36 cellular contexts compared by ENCODE assay signal in genomic region chr19:56689198-56689597, GRCh38. TPM values are rescaled to one million over a fixed set of nuclear protein-coding genes. Genes with fewer than 3 reads are reported as not detected.
DNase-seq lines count a peak whose midpoint lies in the region; ATAC-seq, FAIRE-seq and TF ChIP-seq lines count a peak whose summit lies in the region.
"Had no signal": no experiment of that assay in that cellular context is flagged by ENCODE, and none has a peak within 500 bp of the region (broad histone marks: within the 10 kb centered on the region; RNA-seq: fewer than 3 reads in every experiment).

No MANE protein-coding gene starts in this region.

- no peaks in the 10 kb centered on the region for H3K79me2 ChIP-seq in HCT116 (ENCODE audit: insufficient read depth, low read length)
- H3K79me2 ChIP-seq in PC-3 (ENCODE audit: low read length): no peaks in the 10 kb centered on the region

- H3K27ac ChIP-seq in HCT116 (ENCODE audit: low read depth, low read length) (no peak overlapping the region), PC-3 (ENCODE audit: low read length) (no peak overlapping the region)
- H3K27ac ChIP-seq: BLaER1, breast epithelium, SJCRH30, stomach, thyroid gland, uterus had no signal

- no peaks in the 10 kb centered on the region for H4K20me1 ChIP-seq in HCT116 (ENCODE audit: insufficient read depth)
- no peaks in the 10 kb centered on the region for H4K20me1 ChIP-seq in PC-3 (ENCODE audit: low read length)
- H4K20me1 ChIP-seq: BLaER1 had no signal

- TF ChIP-seq CTCF in HCT116 (IDR thresholded peaks at IDR 0.05 in 2 of 3, conservative IDR thresholded peaks at IDR 0.05 in 1 of 3; ENCODE audit: borderline replicate concordance in 1 of 3, insufficient read depth in 1 of 3, low read depth in 2 of 3, low read length in 2 of 3): no peak
- TF ChIP-seq CTCF in PC-3 (conservative IDR thresholded peaks at IDR 0.05; ENCODE audit: low read depth, low read length): peak; percentile 49

- ATAC-seq in HCT116: no peak
- no peak for ATAC-seq in PC-3
- ATAC-seq in GM18868 (IDR thresholded peaks at IDR 0.05; ENCODE audit: unreplicated experiment): no peak
- ATAC-seq in GM21723 (IDR thresholded peaks at IDR 0.05; ENCODE audit: unreplicated experiment): no peak
- ATAC-seq: activated naive CD4-positive, alpha-beta T cell treated with anti-CD3 and anti-CD28 coated beads, Interleukin-2, amount 50 U/mL, for 72 hours; sciatic nerve; WTC11 had no signal

- H3K9me2 ChIP-seq in HCT116 (ENCODE audit: insufficient read depth): no peaks in the 10 kb centered on the region
- H3K9me2 ChIP-seq in PC-3 (replicated peaks; ENCODE audit: low read length): no peaks in the 10 kb centered on the region

- no peaks in the 10 kb centered on the region for H3F3A ChIP-seq in PC-3 (ENCODE audit: low read length, unreplicated experiment)

- no peaks in the 10 kb centered on the region for H3K4me1 ChIP-seq in HCT116 (ENCODE audit: control insufficient read depth in 1 of 2, insufficient read depth in 2 of 2, low read length in 2 of 2)
- H3K4me1 ChIP-seq in PC-3 (ENCODE audit: insufficient read depth, low read length): no peaks in the 10 kb centered on the region
- H3K4me1 ChIP-seq: BLaER1, breast epithelium, stomach, thyroid gland, uterus had no signal

- peak; percentile 73 for FAIRE-seq in A204.1 (lab: Jason Lieb, UNC)

- CTCF ChIA-PET in HCT116 (lab: Charles Lee) (no interaction called here), PC-3 (lab: Charles Lee) (no interaction called here)

- intact Hi-C loops in HCT116 (cut with micrococcal nuclease): no loop called here
- intact Hi-C loops in PC-3 (cut with micrococcal nuclease): no loop called here

- H3K4me2 ChIP-seq in HCT116 (ENCODE audit: low read length): no peak overlapping the region
- no peak overlapping the region for H3K4me2 ChIP-seq in PC-3 (ENCODE audit: low read length)
- H3K4me2 ChIP-seq: BLaER1 had no signal

- H3K4me3 ChIP-seq in HCT116 (replicated peaks in 1 of 2; ENCODE audit: low read depth in 1 of 2, low read length in 2 of 2): no peak overlapping the region
- H3K4me3 ChIP-seq in PC-3 (ENCODE audit: low read length): no peak overlapping the region
- H3K4me3 ChIP-seq: BLaER1, breast epithelium, MG63, SJCRH30, stomach, thyroid gland, uterus had no signal

- H3K9me3 ChIP-seq in HCT116 (ENCODE audit: control insufficient read depth in 1 of 2, insufficient read depth in 1 of 2, low read depth in 1 of 2, low read length in 2 of 2) (peaks cover 6 to 20% of the 10 kb centered on the region in 2 experiments; a peak in 2 of 4 replicates), PC-3 (ENCODE audit: low read length) (peaks cover 36% of the 10 kb centered on the region)
- H3K9me3 ChIP-seq: BLaER1, breast epithelium, MG63, SJCRH30, thyroid gland, uterus had no signal

- no TSS peak for BruUV-seq in HCT116 (replicated peaks; lab: Mats Ljungman, UMichigan)
- no TSS peak for BruUV-seq in PC-3 (replicated peaks; lab: Mats Ljungman, UMichigan)

- H3K9ac ChIP-seq in HCT116 (ENCODE audit: low read length): no peak overlapping the region
- no peak overlapping the region for H3K9ac ChIP-seq in PC-3 (ENCODE audit: low read length)
- H3K9ac ChIP-seq: BLaER1 had no signal

- TF ChIP-seq RAD21 in HCT116 (IDR thresholded peaks at IDR 0.05; ENCODE audit: low read depth): peak; percentile 21; the same call in 1 of the 2 replicates

- H2AFZ ChIP-seq in HCT116 (ENCODE audit: low read depth, low read length, poor library complexity, severe bottlenecking) (no peak overlapping the region), PC-3 (ENCODE audit: low read length) (no peak overlapping the region)

- POLR2A ChIA-PET in HCT116 (lab: Charles Lee): no interaction called here
- POLR2A ChIA-PET in PC-3 (lab: Charles Lee; ENCODE audit: unreplicated experiment): no interaction called here

- TF ChIP-seq POLR2A in HCT116 (IDR thresholded peaks at IDR 0.05; ENCODE audit: borderline replicate concordance, extremely low read depth, insufficient read depth, insufficient read length): no peak

- no peaks in the 10 kb centered on the region for H3K27me3 ChIP-seq in HCT116 (ENCODE audit: insufficient read depth, low read length)
- no peaks in the 10 kb centered on the region for H3K27me3 ChIP-seq in PC-3 (ENCODE audit: low read length)
- H3K27me3 ChIP-seq: BLaER1, breast epithelium, MG63, SJCRH30, stomach, thyroid gland, uterus had no signal

- RAD21 ChIA-PET in HCT116 (lab: Charles Lee; ENCODE audit: low non-redundant PET in 1 of 2, low total read pairs in 2 of 2, uncharacterized antibody in 2 of 2, unreplicated experiment in 2 of 2): no interaction called here

- no peaks in the 10 kb centered on the region for H3K36me3 ChIP-seq in HCT116 (ENCODE audit: control insufficient read depth in 1 of 2, insufficient read depth in 2 of 2, low read length in 2 of 2)
- H3K36me3 ChIP-seq in PC-3 (ENCODE audit: low read depth, low read length): no peaks in the 10 kb centered on the region
- H3K36me3 ChIP-seq: BLaER1, breast epithelium, MG63, SJCRH30, thyroid gland, uterus had no signal

- DNase-seq in HCT116 (ENCODE audit: low read depth, low spot score) (no peak), PC-3 (peak; percentile 8), midbrain (lab: John Stamatoyannopoulos, UW) (peak; percentile 20), middle frontal gyrus (ENCODE audit: extremely low spot score, low spot score) (no peak), HT-29 (ENCODE audit: low spot score) (no peak)
- DNase-seq: activated CD4-positive, alpha-beta T cell treated with anti-CD3 and anti-CD28 coated beads, Interleukin-2, amount 10 ng/mL, durations not matched to agents 24 days and 14 days; activated CD8-positive, alpha-beta memory T cell treated with anti-CD3 and anti-CD28 coated beads for 24 hours; activated T-cell treated with anti-CD3 and anti-CD28 coated beads for 4 hours; anterior cingulate cortex; DMS153; effector CD8-positive, alpha-beta T cell; HCEC 1CT; hypothalamus; mammary epithelial cell; MG63; NCI-H1105 treated with DMSO at 0.1 percent for 48 hours; NCI-H187 treated with DMSO at 0.1 percent for 48 hours; NCI-H2171 treated with DMSO at 0.1 percent for 48 hours; NCI-H524 treated with DMSO at 0.1 percent for 48 hours; SJCRH30; stimulated activated CD4-positive, alpha-beta T cell treated with anti-CD3 and anti-CD28 coated beads, Interleukin-2, amount 100 ng/mL, for 48 hours; stomach; thyroid gland; uterus had no signal

TF ChIP-seq in HCT116, 20 proteins besides CTCF, POLR2A, EP300 and RAD21:
- no peak for TF ChIP-seq EZH2phosphoT487 (IDR thresholded peaks at IDR 0.05; ENCODE audit: borderline replicate concordance)
- no peak for TF ChIP-seq SP1 (IDR thresholded peaks at IDR 0.05; ENCODE audit: low read depth)
- TF ChIP-seq EZH2 (IDR thresholded peaks at IDR 0.05): no peak
- no peak for TF ChIP-seq ZBTB33 (IDR thresholded peaks at IDR 0.05; ENCODE audit: extremely low read depth, insufficient replicate concordance, low read length)
- no peak for TF ChIP-seq SIN3A (IDR thresholded peaks at IDR 0.05; ENCODE audit: low read depth)

RNA-seq across cellular contexts. Expression of gene ZNF835, which starts 17.6 kb away (rescaled TPM):
- total RNA-seq in HCT116 (2021; ENCODE audit: unreplicated experiment) (not detected), PC-3 (2014; rRNA removed) (not detected in 2 replicates)
- polyA plus RNA-seq in HCT116 (2012): not detected in 2 replicates
- total RNA-seq in HT-29 (2014; rRNA removed; shearing (Covaris generic)): not detected in 2 replicates
- total RNA-seq: G401, neural crest cell had no signal
- polyA plus RNA-seq: AG04450, mammary epithelial cell had no signal

RNA-seq across cellular contexts. Expression of gene SMIM17, which starts 46.2 kb away (rescaled TPM):
- not detected for total RNA-seq in HCT116 (2021; ENCODE audit: unreplicated experiment)
- not detected in 2 replicates for polyA plus RNA-seq in HCT116 (2012)
- total RNA-seq in PC-3 (2014; rRNA removed): 0.29 TPM in 1 of 2 replicates, not detected in the other
- not detected in 2 replicates for total RNA-seq in HT-29 (2014; rRNA removed; shearing (Covaris generic))
- total RNA-seq: activated CD4-positive, alpha-beta T cell treated with anti-CD3 and anti-CD28 coated beads, Interleukin-2, amount 10 ng/mL, durations not matched to agents 24 days and 14 days; thyroid gland had no signal
- polyA plus RNA-seq: IgD-negative memory B cell, mammary epithelial cell had no signal

Comparison
In these comparisons a context has a peak if more than half of its experiments do, and no peak if none do; other contexts are left out.
1. DNase-seq: peak in PC-3 (single experiment) and midbrain (single experiment); none in HCT116 (single experiment), middle frontal gyrus (single experiment) and HT-29 (single experiment).